ENCODE assay signal across 8 cellular contexts in genomic region chr3:49120438-49121135, GRCh38. TPM values are rescaled to one million over a fixed set of nuclear protein-coding genes. Genes with fewer than 3 reads are reported as not detected.
DNase-seq lines count a peak whose midpoint lies in the region; ATAC-seq lines count a peak whose summit lies in the region.

USP19 (minus strand) TSS chr3:49120823; CDS start chr3:49119145, 1,678 bp downstream.

- H3K18ac ChIP-seq in mesenchymal stem cell (ENCODE audit: low read depth in 1 of 2, low read length in 2 of 2) = peak within 1 kb of the TSS; percentile 85 to 100

- peak within 1 kb of the TSS; percentile 84 for H3K4me2 ChIP-seq in mesenchymal stem cell (ENCODE audit: low read length, poor library complexity, severe bottlenecking)

- H3K27ac Mint-ChIP-seq in CD4-positive, CD25-positive, alpha-beta regulatory T cell = peak within 1 kb of the TSS; percentile 66 to 94 (median 94)

- peak within 1 kb of the TSS; percentile 71 to 98 for H3K4ac ChIP-seq in mesenchymal stem cell (ENCODE audit: low read depth in 1 of 2, low read length in 2 of 2)

- POLR2A ChIA-PET in activated CD8-positive, alpha-beta memory T cell treated with anti-CD3 and anti-CD28 coated beads for 36 hours (lab: Charles Lee) = interaction anchor here (0.6 to 1.4 kb wide), 8 partner anchors 12 to 291 kb away, joined by 3 to 11 read pairs (median 3); partner anchors contain the start of genes QRICH1 and RHOA

- H2AFZ ChIP-seq in mesenchymal stem cell (ENCODE audit: low read depth, low read length) = peak within 1 kb of the TSS; percentile 69

- under 1% methylated on average over 66 of the region's 70 CpGs for WGBS in mesenchymal stem cell

- CTCF ChIA-PET in activated CD8-positive, alpha-beta memory T cell treated with anti-CD3 and anti-CD28 coated beads for 36 hours (lab: Charles Lee) = interaction anchor here (0.6 to 1.4 kb wide), 5 partner anchors 26 to 233 kb away, joined by 3 to 8 read pairs (median 4); partner anchors contain the start of gene KLHDC8B

- peak within 1 kb of the TSS; percentile 90 for H4K91ac ChIP-seq in mesenchymal stem cell (ENCODE audit: low read length)

- H2AK5ac ChIP-seq in mesenchymal stem cell (ENCODE audit: low read length, severe bottlenecking) = peak within 1 kb of the TSS; percentile 50

- peaks cover 0 to 22% (median 5%) of the 10 kb centered on the region in 4 donors for H3K4me1 Mint-ChIP-seq in CD4-positive, CD25-positive, alpha-beta regulatory T cell

- H2BK120ac ChIP-seq in mesenchymal stem cell (ENCODE audit: low read depth, low read length) = peak within 1 kb of the TSS; percentile 23

- H3K36me3 ChIP-seq in CD4-positive, CD25-positive, alpha-beta regulatory T cell (ENCODE audit: control insufficient read depth, insufficient read depth, low read length) = peaks cover 32% of the 10 kb centered on the region
- peaks cover 78 to 83% of the 10 kb centered on the region in 2 experiments for H3K36me3 ChIP-seq in mesenchymal stem cell (ENCODE audit: control insufficient read depth in 1 of 2, insufficient read depth in 2 of 2, low read depth in 1 of 2, low read length in 2 of 2)

- peak within 1 kb of the TSS; percentile 82 for H2BK15ac ChIP-seq in mesenchymal stem cell (ENCODE audit: low read depth, poor library complexity, severe bottlenecking)

- peaks cover 5% of the 10 kb centered on the region for H3K27me3 Mint-ChIP-seq in CD4-positive, CD25-positive, alpha-beta regulatory T cell

- peak within 1 kb of the TSS; percentile 18 to 60 for H2BK12ac ChIP-seq in mesenchymal stem cell (ENCODE audit: low read length in 2 of 2)

- peaks cover 0 to 1% (median 0%) of the 10 kb centered on the region in 7 donors for H3K9me3 Mint-ChIP-seq in CD4-positive, CD25-positive, alpha-beta regulatory T cell

- H3K14ac ChIP-seq in mesenchymal stem cell (ENCODE audit: low read length in 2 of 2) = peak within 1 kb of the TSS in 1 of 2 experiments; percentile 99

- no peaks in the 10 kb centered on the region for H3K27me3 ChIP-seq in CD4-positive, CD25-positive, alpha-beta regulatory T cell (ENCODE audit: control insufficient read depth, insufficient read depth, low read length)
- H3K27me3 ChIP-seq in mesenchymal stem cell (ENCODE audit: control insufficient read depth in 1 of 2, insufficient read depth in 1 of 2, low read length in 2 of 2) = no peaks in the 10 kb centered on the region

- H3K23ac ChIP-seq in mesenchymal stem cell (ENCODE audit: low read length in 2 of 2) = peak within 1 kb of the TSS in 1 of 2 experiments; percentile 40

- H4K8ac ChIP-seq in mesenchymal stem cell (ENCODE audit: low read length) = peak within 1 kb of the TSS; percentile 88

- H3K4me3 Mint-ChIP-seq in CD4-positive, CD25-positive, alpha-beta regulatory T cell = peak within 1 kb of the TSS; percentile 84 to 89 (median 88)

- H3K4me3 ChIP-seq in CD4-positive, CD25-positive, alpha-beta regulatory T cell (ENCODE audit: low read depth, low read length) = peak within 1 kb of the TSS; percentile 87
- peak within 1 kb of the TSS; percentile 83 to 84 for H3K4me3 ChIP-seq in mesenchymal stem cell (ENCODE audit: insufficient read depth in 1 of 2, low read depth in 1 of 2, low read length in 2 of 2)

- DNase-seq in CD4-positive, CD25-positive, alpha-beta regulatory T cell = peak; percentile 94 to 97 (median 94)
- DNase-seq in NOMO-1 (lab: John Stamatoyannopoulos, UW; ENCODE audit: unreplicated experiment in 2 of 2) = peak; percentile 82 to 86
- DNase-seq in effector CD8-positive, alpha-beta T cell (lab: John Stamatoyannopoulos, UW) = peak; percentile 89
- DNase-seq in mesenchymal stem cell = peak; percentile 94
- peak; percentile 88 for DNase-seq in stimulated activated CD8-positive, alpha-beta memory T cell treated with anti-CD3 and anti-CD28 coated beads, Interleukin-12 subunit alpha, Interleukin-12 subunit beta, amount 100 ng/mL, for 4 hours (ENCODE audit: low read depth)

- peak within 1 kb of the TSS; percentile 91 for H3K27ac ChIP-seq in CD4-positive, CD25-positive, alpha-beta regulatory T cell (ENCODE audit: insufficient read depth, low read length, poor library complexity, severe bottlenecking)
- peak within 1 kb of the TSS; percentile 78 for H3K27ac ChIP-seq in mesenchymal stem cell (ENCODE audit: low read length, poor library complexity, severe bottlenecking)

- H3K9ac ChIP-seq in mesenchymal stem cell (ENCODE audit: low read length) = peak within 1 kb of the TSS; percentile 96

- peak; percentile 91 to 92 for ATAC-seq in CD4-positive, CD25-positive, alpha-beta regulatory T cell (ENCODE audit: low read depth in 2 of 2)
- ATAC-seq in GM19351 (IDR thresholded peaks at IDR 0.05; ENCODE audit: unreplicated experiment) (peak; percentile 85), HG03565 (IDR thresholded peaks at IDR 0.05; ENCODE audit: unreplicated experiment) (peak; percentile 73)

- H3K4me1 ChIP-seq in CD4-positive, CD25-positive, alpha-beta regulatory T cell (ENCODE audit: control insufficient read depth, insufficient read depth, low read length, poor library complexity, severe bottlenecking) = peaks cover 26% of the 10 kb centered on the region
- peaks cover 12% of the 10 kb centered on the region for H3K4me1 ChIP-seq in mesenchymal stem cell (ENCODE audit: control insufficient read depth, insufficient read depth, low read depth, low read length)

- peaks cover 43% of the 10 kb centered on the region for H3K79me1 ChIP-seq in mesenchymal stem cell (replicated peaks; ENCODE audit: low read length, poor library complexity, severe bottlenecking)

- no peaks in the 10 kb centered on the region for H3K9me3 ChIP-seq in CD4-positive, CD25-positive, alpha-beta regulatory T cell (ENCODE audit: control insufficient read depth in 2 of 2, low read length in 2 of 2)
- H3K9me3 ChIP-seq in mesenchymal stem cell (ENCODE audit: control insufficient read depth, low read length) = no peaks in the 10 kb centered on the region

- H3K36me3 Mint-ChIP-seq in CD4-positive, CD25-positive, alpha-beta regulatory T cell = peaks cover 8% of the 10 kb centered on the region

- H2BK5ac ChIP-seq in mesenchymal stem cell (ENCODE audit: low read depth, low read length, poor library complexity, severe bottlenecking) = peak within 1 kb of the TSS; percentile 1

RNA-seq across cellular contexts. Expression of gene USP19, which starts in this region (rescaled TPM):
- total RNA-seq in CD4-positive, CD25-positive, alpha-beta regulatory T cell = 57.8 TPM
- 10 to 100 TPM; 23.4 to 29.2 (median 25.4) TPM for polyA plus RNA-seq in CD4-positive, CD25-positive, alpha-beta regulatory T cell
- 10 to 100 TPM; 56.7 to 57.9 TPM for total RNA-seq in activated CD8-positive, alpha-beta memory T cell treated with anti-CD3 and anti-CD28 coated beads for 36 hours
- polyA plus RNA-seq in mesenchymal stem cell (2013, experiment 1 of 2) = 14.9 TPM
- polyA plus RNA-seq in mesenchymal stem cell (2013, experiment 2 of 2) = 14.3 TPM

Comparison
In these comparisons a context has a peak if more than half of its experiments do, and no peak if none do; other contexts are left out.
1. Peak in every context shown above with its lines: DNase-seq, ATAC-seq, H3K4me3 ChIP-seq and H3K27ac ChIP-seq.